ENCODE assay signal across 10 cellular contexts in genomic region chr3:45507820-45508317, GRCh38.
DNase-seq lines count a peak whose midpoint lies in the region; ATAC-seq and TF ChIP-seq lines count a peak whose summit lies in the region.
"Had no signal": no experiment of that assay in that cellular context is flagged by ENCODE, and none has a peak within 500 bp of the region (broad histone marks: within the 10 kb centered on the region; RNA-seq: fewer than 3 reads in every experiment).

No MANE protein-coding gene starts in this region.

- no peak overlapping the region for H4K8ac ChIP-seq in mesenchymal stem cell (ENCODE audit: low read length)

- ATAC-seq in activated T-helper 17 cell treated with anti-CD3 and anti-CD28 coated beads, Interleukin-2, amount 50 U/mL, for 72 hours (replicated peaks): no peak
- ATAC-seq in GM18520 (IDR thresholded peaks at IDR 0.05; ENCODE audit: unreplicated experiment) (no peak), HG02763 (IDR thresholded peaks at IDR 0.05; ENCODE audit: unreplicated experiment) (no peak)

- CTCF ChIA-PET in BJ (lab: Yijun Ruan, JAX): interaction anchor here (0.6 to 9.7 kb wide), 18 partner anchors 8 to 514 kb away, joined by 3 to 126 read pairs (median 6); partner anchors contain the start of gene TMEM158

- no peak overlapping the region for H2AK5ac ChIP-seq in mesenchymal stem cell (ENCODE audit: low read length, severe bottlenecking)

- H3K9me3 ChIP-seq in KOPT-K1 (ENCODE audit: insufficient read depth, low read length, poor library complexity, severe bottlenecking) (no peaks in the 10 kb centered on the region), mesenchymal stem cell (ENCODE audit: control insufficient read depth, low read length) (no peaks in the 10 kb centered on the region)

- H2BK5ac ChIP-seq in mesenchymal stem cell (ENCODE audit: low read depth, low read length, poor library complexity, severe bottlenecking): no peak overlapping the region

- no peak overlapping the region for H3K4me3 Mint-ChIP-seq in activated T-helper 17 cell treated with anti-CD3 and anti-CD28 coated beads, Interleukin-2, amount 50 U/mL, for 72 hours

- no peak overlapping the region for H2BK15ac ChIP-seq in mesenchymal stem cell (ENCODE audit: low read depth, poor library complexity, severe bottlenecking)

- H2BK120ac ChIP-seq in mesenchymal stem cell (ENCODE audit: low read depth, low read length): no peak overlapping the region

- H2BK12ac ChIP-seq in mesenchymal stem cell (ENCODE audit: low read length in 2 of 2): no peak overlapping the region

- H3K79me1 ChIP-seq in mesenchymal stem cell (replicated peaks; ENCODE audit: low read length, poor library complexity, severe bottlenecking): peaks cover 8% of the 10 kb centered on the region

- DNase-seq in BJ (ENCODE audit: low read depth) (no peak), dedifferentiated amniotic fluid mesenchymal stem cell (ENCODE audit: extremely low spot score) (peak; percentile 33), mesenchymal stem cell (peak; percentile 90)
- DNase-seq in stimulated activated CD4-positive, alpha-beta T cell treated with anti-CD3 and anti-CD28 coated beads, Interleukin-2, amount 100 ng/mL, for 48 hours: no peak
- DNase-seq: activated T-cell treated with anti-CD3 and anti-CD28 coated beads for 4 hours, KG1 had no signal

- H3K27me3 ChIP-seq in BJ (ENCODE audit: control insufficient read depth, insufficient read depth, low read length) (no peaks in the 10 kb centered on the region), mesenchymal stem cell (ENCODE audit: control insufficient read depth in 1 of 2, insufficient read depth in 1 of 2, low read length in 2 of 2) (no peaks in the 10 kb centered on the region)

- H3K4me1 ChIP-seq in mesenchymal stem cell (ENCODE audit: control insufficient read depth, insufficient read depth, low read depth, low read length): peaks cover 9% of the 10 kb centered on the region

- H3K9ac ChIP-seq in mesenchymal stem cell (ENCODE audit: low read length): peak overlapping the region; percentile 67

- H3K14ac ChIP-seq in mesenchymal stem cell (ENCODE audit: low read length in 2 of 2): no peak overlapping the region

- no peak overlapping the region for H3K27ac Mint-ChIP-seq in activated T-helper 17 cell treated with anti-CD3 and anti-CD28 coated beads, Interleukin-2, amount 50 U/mL, for 72 hours

- peaks cover 19% of the 10 kb centered on the region for H3K36me3 Mint-ChIP-seq in activated T-helper 17 cell treated with anti-CD3 and anti-CD28 coated beads, Interleukin-2, amount 50 U/mL, for 72 hours (ENCODE audit: low read depth)

- H3K36me3 ChIP-seq in BJ (ENCODE audit: control insufficient read depth, insufficient read depth, low read length): no peaks in the 10 kb centered on the region
- H3K36me3 ChIP-seq in KOPT-K1 (ENCODE audit: insufficient read depth, low read length): peaks cover 5% of the 10 kb centered on the region
- peaks cover under 1 to 6% of the 10 kb centered on the region in 2 experiments for H3K36me3 ChIP-seq in mesenchymal stem cell (ENCODE audit: control insufficient read depth in 1 of 2, insufficient read depth in 2 of 2, low read depth in 1 of 2, low read length in 2 of 2)

- no peaks in the 10 kb centered on the region for H3K27me3 Mint-ChIP-seq in activated T-helper 17 cell treated with anti-CD3 and anti-CD28 coated beads, Interleukin-2, amount 50 U/mL, for 72 hours

- no peak overlapping the region for H4K91ac ChIP-seq in mesenchymal stem cell (ENCODE audit: low read length)

- peak; percentile 64 for TF ChIP-seq CTCF in BJ (IDR thresholded peaks at IDR 0.05; ENCODE audit: insufficient read depth, low read depth, low read length)

- H3K4me1 Mint-ChIP-seq in activated T-helper 17 cell treated with anti-CD3 and anti-CD28 coated beads, Interleukin-2, amount 50 U/mL, for 72 hours: no peaks in the 10 kb centered on the region

- H3K23ac ChIP-seq in mesenchymal stem cell (ENCODE audit: low read length in 2 of 2): no peak overlapping the region

- POLR2A ChIA-PET in BJ (lab: Charles Lee): no interaction called here

- 5% methylated on average over 3 of the region's 6 CpGs for WGBS in mesenchymal stem cell

- no peak overlapping the region for H2AFZ ChIP-seq in mesenchymal stem cell (ENCODE audit: low read depth, low read length)

- H3K4me3 ChIP-seq in BJ (ENCODE audit: low read depth, low read length) (no peak overlapping the region), mesenchymal stem cell (ENCODE audit: insufficient read depth in 1 of 2, low read depth in 1 of 2, low read length in 2 of 2) (no peak overlapping the region)

- no peak overlapping the region for H3K4ac ChIP-seq in mesenchymal stem cell (ENCODE audit: low read depth in 1 of 2, low read length in 2 of 2)

- H3K27ac ChIP-seq in KOPT-K1 (ENCODE audit: low read depth, low read length, poor library complexity, severe bottlenecking) (peak overlapping the region; percentile 67), mesenchymal stem cell (ENCODE audit: low read length, poor library complexity, severe bottlenecking) (peak overlapping the region; percentile 19)

- no peaks in the 10 kb centered on the region for H3K9me3 Mint-ChIP-seq in activated T-helper 17 cell treated with anti-CD3 and anti-CD28 coated beads, Interleukin-2, amount 50 U/mL, for 72 hours

- peak overlapping the region in 1 of 2 experiments; percentile 67 for H3K18ac ChIP-seq in mesenchymal stem cell (ENCODE audit: low read depth in 1 of 2, low read length in 2 of 2)

- no peak overlapping the region for H3K4me2 ChIP-seq in mesenchymal stem cell (ENCODE audit: low read length, poor library complexity, severe bottlenecking)

Comparison
In these comparisons a context has a peak if more than half of its experiments do, and no peak if none do; other contexts are left out.
1. DNase-seq: peak in dedifferentiated amniotic fluid mesenchymal stem cell (single experiment) and mesenchymal stem cell (single experiment); none in BJ (single experiment) and stimulated activated CD4-positive, alpha-beta T cell treated with anti-CD3 and anti-CD28 coated beads, Interleukin-2, amount 100 ng/mL, for 48 hours (0 of 2).